24 cellular contexts compared by ENCODE assay signal in the genomic region with DNA sequence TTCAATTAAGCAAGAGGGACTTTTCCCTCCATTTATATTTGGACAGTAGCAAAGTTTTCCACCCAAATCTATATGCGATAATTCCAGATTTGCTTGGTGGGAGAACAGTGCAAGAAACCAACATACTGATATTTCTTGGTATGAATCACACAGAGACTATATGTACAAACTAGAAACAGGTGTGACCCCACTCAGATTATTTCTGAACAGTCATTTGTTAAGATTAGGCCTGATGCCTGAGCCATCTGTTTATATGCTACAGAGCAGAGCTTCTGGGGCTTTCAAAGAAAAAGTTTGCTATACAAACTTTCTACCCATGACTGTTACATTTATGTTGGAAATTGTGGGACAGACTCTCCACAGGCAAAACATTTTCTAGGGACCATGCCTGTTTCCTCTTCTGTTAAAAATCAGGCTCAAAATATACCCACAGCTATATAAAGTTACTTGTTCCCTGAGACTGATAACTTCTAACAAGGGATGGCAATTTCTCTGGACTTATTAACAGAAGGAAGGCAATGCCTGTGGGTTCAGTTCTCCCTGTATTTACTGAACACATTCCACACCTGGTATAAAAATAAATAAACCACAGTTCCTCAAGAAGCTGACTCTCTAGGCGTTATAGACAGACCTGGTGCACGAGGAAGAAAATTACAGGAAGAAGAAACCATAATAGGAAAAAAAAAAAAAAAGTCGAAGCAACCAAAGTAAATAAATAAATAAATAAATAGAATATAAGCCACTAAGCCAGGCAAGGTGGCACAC. TPM values are rescaled to one million over a fixed set of nuclear protein-coding genes. Genes with fewer than 3 reads are reported as not detected.
A peak's percentile ranks its signal among the peaks of the same experiment; 100 is the strongest.
DNase-seq lines count a peak whose midpoint lies in the region; ATAC-seq and TF ChIP-seq lines count a peak whose summit lies in the region.
"Had no signal": no experiment of that assay in that cellular context is flagged by ENCODE, and none has a peak within 500 bp of the region (broad histone marks: within the 10 kb centered on the region; RNA-seq: fewer than 3 reads in every experiment).

No MANE protein-coding gene starts in this region.

- ATAC-seq in HG02852 (IDR thresholded peaks at IDR 0.05; ENCODE audit: unreplicated experiment) (peak; percentile 69), GM18520 (IDR thresholded peaks at IDR 0.05; ENCODE audit: unreplicated experiment) (no peak)
- ATAC-seq: activated T-cell treated with anti-CD3 and anti-CD28 coated beads, Interleukin-2, amount 50 U/mL, for 72 hours; effector memory CD8-positive, alpha-beta T cell; left ventricle myocardium superior; stimulated activated memory B cell treated with anti-CD40 and anti-IgM and Interleukin-4, amounts not matched to agents 10 μg/mL and 1 μg/mL and 100 μg/mL, for 72 hours had no signal

- H3K4me1 ChIP-seq in spleen: peaks cover 0 to 19% (median 13%) of the 10 kb centered on the region in 6 donors

- WGBS in spleen, 5 donors: 68 to 89% (median 72%) methylated on average over 4 of the region's 4 CpGs

- H3K4me3 ChIP-seq in WERI-Rb-1 (ENCODE audit: low read depth, low read length) (no peak overlapping the region), spleen (no peak overlapping the region)
- H3K4me3 ChIP-seq: suprapubic skin had no signal

- no peak for TF ChIP-seq POLR2A in spleen (IDR thresholded peaks at IDR 0.05)

- H3K9me3 ChIP-seq in WERI-Rb-1 (ENCODE audit: severe bottlenecking): no peaks in the 10 kb centered on the region
- H3K9me3 ChIP-seq in spleen: no peaks in the 10 kb centered on the region
- H3K9me3 ChIP-seq: suprapubic skin had no signal

- H3K36me3 ChIP-seq in WERI-Rb-1 (peaks cover 68% of the 10 kb centered on the region), spleen (peaks cover 0 to 10% (median 0%) of the 10 kb centered on the region in 6 donors)

- intact Hi-C loops in spleen (cut with DNase I; ENCODE audit: low total_unique reads): no loop called here

- TF ChIP-seq CTCF in C4-2B (conservative IDR thresholded peaks at IDR 0.05): no peak
- no peak for TF ChIP-seq CTCF in WERI-Rb-1 (IDR thresholded peaks at IDR 0.05; ENCODE audit: low read depth, low read length)
- TF ChIP-seq CTCF in spleen (IDR thresholded peaks at IDR 0.05 in 8 of 11, conservative IDR thresholded peaks at IDR 0.05 in 3 of 11): no peak

- H3K27me3 ChIP-seq in WERI-Rb-1 (ENCODE audit: insufficient read depth, low read depth, severe bottlenecking) (no peaks in the 10 kb centered on the region), spleen (replicated peaks in 1 of 7) (peaks cover 0 to 16% (median 5%) of the 10 kb centered on the region in 7 donors)
- H3K27me3 ChIP-seq: suprapubic skin had no signal

- H3K27ac ChIP-seq in C4-2B (peak overlapping the region; percentile 49; the same call in 1 of the 2 replicates), WERI-Rb-1 (peak overlapping the region; percentile 86), spleen (no peak overlapping the region)
- H3K27ac ChIP-seq: suprapubic skin, VCaP had no signal

- DNase-seq in WERI-Rb-1: peak; percentile 53
- peak; percentile 36 for DNase-seq in myocyte (ENCODE audit: low read depth)
- DNase-seq in RPMI8226: no peak
- no peak for DNase-seq in spleen
- DNase-seq in central memory CD4-positive, alpha-beta T cell: no peak
- DNase-seq: activated CD4-positive, alpha-beta T cell treated with anti-CD3 and anti-CD28 coated beads, Interleukin-2, amount 10 ng/mL, durations not matched to agents 7 days and 5 days; activated naive CD4-positive, alpha-beta T cell treated with anti-CD3 and anti-CD28 coated beads for 36 hours; activated T-cell treated with anti-CD3 and anti-CD28 coated beads, Interleukin-2, amount 50 U/mL, for 72 hours; amniotic stem cell; COR-L47; effector memory CD8-positive, alpha-beta T cell; foreskin melanocyte; HCEC 1CT; left ventricle myocardium superior; MM.1S; NCI-H1436; NCI-H526; small intestine had no signal

RNA-seq across cellular contexts. Expression of a gene that starts 8.0 kb away (rescaled TPM):
- total RNA-seq in myocyte: 21.7 and 36.7 TPM in 2 replicates
- polyA plus RNA-seq in myocyte (2012): 29.3 TPM
- total RNA-seq in spleen: 10 to 100 TPM in 3 of 7 donors, 1 to 10 TPM in 4; 4.8 to 10.9 (median 6.7) TPM
- polyA plus RNA-seq in spleen: 1 to 10 TPM in 2 of 3 donors, under 1 TPM in 1; 0.85 to 2.0 (median 1.1) TPM
- total RNA-seq: activated CD4-positive, alpha-beta T cell treated with anti-CD3 and anti-CD28 coated beads, Interleukin-2, amount 10 ng/mL, durations not matched to agents 7 days and 5 days had no signal

RNA-seq across cellular contexts. Expression of a gene that starts 16.0 kb away (rescaled TPM):
- total RNA-seq in myocyte (65.0 and 68.7 TPM in 2 replicates), spleen (10 to 100 TPM; 39.3 to 78.5 (median 44.8) TPM)
- 31.2 TPM for polyA plus RNA-seq in myocyte (2012)
- 10 to 100 TPM; 12.6 to 18.3 (median 12.9) TPM for polyA plus RNA-seq in spleen

Comparison
In these comparisons a context has a peak if more than half of its experiments do, and no peak if none do; other contexts are left out.
1. H3K27ac ChIP-seq: peak in C4-2B (single experiment) and WERI-Rb-1 (single experiment); none in spleen (0 of 8).
2. DNase-seq: peak in WERI-Rb-1 (single experiment) and myocyte (single experiment); none in RPMI8226 (single experiment), spleen (single experiment) and central memory CD4-positive, alpha-beta T cell (single experiment).